ENCODE assay signal across 8 cellular contexts in genomic region chr2:84925336-84925723, GRCh38. TPM values are rescaled to one million over a fixed set of nuclear protein-coding genes. Genes with fewer than 3 reads are reported as not detected.
DNase-seq lines count a peak whose midpoint lies in the region; ATAC-seq and TF ChIP-seq lines count a peak whose summit lies in the region.

No MANE protein-coding gene starts in this region.

- H3K9me3 ChIP-seq in mammary epithelial cell (replicated peaks; ENCODE audit: insufficient read depth, low read length), result no peaks in the 10 kb centered on the region

- H3K36me3 ChIP-seq in mammary epithelial cell (ENCODE audit: insufficient read depth, low read length), result no peaks in the 10 kb centered on the region

- H3K27ac ChIP-seq in mammary epithelial cell (ENCODE audit: insufficient read depth, low read depth, low read length) (peak overlapping the region; percentile 81), substantia nigra (ENCODE audit: low read depth, low read length, poor library complexity, severe bottlenecking) (no peak overlapping the region), dorsolateral prefrontal cortex (peak overlapping the region in 9 of 59 donors; percentile 5 to 78 (median 25))

- dilution Hi-C loops in mammary epithelial cell (cut with HindIII; ENCODE audit: low sequenced_read_pairs), result loop anchor here (5.0 kb wide), 1 partner anchor 352 kb away; no protein-coding TSS in a partner anchor

- TF ChIP-seq CTCF in mammary epithelial cell (conservative IDR thresholded peaks at IDR 0.05 in 1 of 2, IDR thresholded peaks at IDR 0.05 in 1 of 2; ENCODE audit: extremely low read depth in 1 of 2, insufficient read depth in 1 of 2, low read depth in 1 of 2, low read length in 2 of 2) (no peak), dorsolateral prefrontal cortex (IDR thresholded peaks at IDR 0.05 in 54 of 56, conservative IDR thresholded peaks at IDR 0.05 in 2 of 56; ENCODE audit: low read depth in 1 of 56, partially characterized antibody in 56 of 56) (no peak)

- WGBS in mammary epithelial cell (ENCODE audit: low coverage, missing lambda C conversion rate), result 100% methylated on average over 1 of the region's 2 CpGs

- peaks cover 15% of the 10 kb centered on the region for H3K79me2 ChIP-seq in mammary epithelial cell (ENCODE audit: insufficient read depth, low read length)

- CTCF ChIA-PET in mammary epithelial cell (lab: Charles Lee; ENCODE audit: low non-redundant PET), result interaction anchor here (0.6 to 1.6 kb wide), 7 partner anchors 18 to 399 kb away, joined by 3 to 19 read pairs (median 5); no protein-coding TSS in a partner anchor

- H3K27me3 ChIP-seq in mammary epithelial cell (ENCODE audit: insufficient read depth, low read length) (no peaks in the 10 kb centered on the region), dorsolateral prefrontal cortex (no peaks in the 10 kb centered on the region)

- peaks cover 39% of the 10 kb centered on the region for H3K4me1 ChIP-seq in mammary epithelial cell (ENCODE audit: insufficient read depth, low read length)

- intact Hi-C loops in mammary epithelial cell (cut with micrococcal nuclease), result loop anchor here (1.0 to 5.0 kb wide), 5 partner anchors 18 to 362 kb away; partner anchors contain the start of gene TCF7L1
- intact Hi-C loops in sciatic nerve (cut with DNase I), result no loop called here
- intact Hi-C loops in dorsolateral prefrontal cortex (cut with DNase I), result loop anchor here in 1 of 2 donors (2.0 to 5.0 kb wide), 5 partner anchors 21 to 362 kb away; partner anchors contain the start of gene TMSB10

- peak overlapping the region; percentile 56 for H3K4me2 ChIP-seq in mammary epithelial cell (ENCODE audit: insufficient read depth, low read depth, low read length)

- no peaks in the 10 kb centered on the region for H4K20me1 ChIP-seq in mammary epithelial cell (ENCODE audit: insufficient read depth, low read length)

- DNase-seq in mammary epithelial cell (peak; percentile 93), sciatic nerve (ENCODE audit: low spot score) (no peak), left lobe of liver (ENCODE audit: low spot score) (no peak), substantia nigra (lab: John Stamatoyannopoulos, UW) (no peak), dorsolateral prefrontal cortex (no peak), dedifferentiated amniotic fluid mesenchymal stem cell (ENCODE audit: extremely low spot score) (no peak)

- peak overlapping the region in 2 of 3 experiments; percentile 7 to 12 for H3K4me3 ChIP-seq in mammary epithelial cell (replicated peaks in 1 of 3; ENCODE audit: insufficient read depth in 1 of 3, low read depth in 2 of 3, low read length in 3 of 3)
- peak overlapping the region in 5 of 59 donors; percentile 42 to 67 (median 57) for H3K4me3 ChIP-seq in dorsolateral prefrontal cortex

- ATAC-seq in GM18867 (IDR thresholded peaks at IDR 0.05; ENCODE audit: unreplicated experiment) (peak; percentile 0), HG03159 (IDR thresholded peaks at IDR 0.05; ENCODE audit: unreplicated experiment) (peak; percentile 2), sciatic nerve (peak; percentile 2), left lobe of liver (no peak)

- H3K9ac ChIP-seq in mammary epithelial cell (ENCODE audit: insufficient read depth, low read length), result peak overlapping the region; percentile 39

- in situ Hi-C loops in mammary epithelial cell (cut with MboI; ENCODE audit: low sequenced_read_pairs in 2 of 2), result loop anchor here in 1 of 2 donors (25.0 kb wide), 1 partner anchor 362 kb away; no protein-coding TSS in a partner anchor

- TSS peak; percentile 35 for BruUV-seq in mammary epithelial cell (replicated peaks; lab: Mats Ljungman, UMichigan)

- peak overlapping the region; percentile 80 for H2AFZ ChIP-seq in mammary epithelial cell (ENCODE audit: low read depth, low read length)

RNA-seq across cellular contexts. Expression of gene TMSB10, which starts 19.9 kb away (rescaled TPM):
- total RNA-seq in mammary epithelial cell, result 1,000 to 10,000 TPM; 3,165 to 4,185 TPM
- polyA plus RNA-seq in mammary epithelial cell, result 9,658 TPM
- polyA minus RNA-seq in mammary epithelial cell, result 1,882 TPM
- 1,367 TPM for total RNA-seq in sciatic nerve
- total RNA-seq in left lobe of liver, result 112 TPM
- total RNA-seq in dorsolateral prefrontal cortex, result 1,000 to 10,000 TPM in 44 of 120 experiments, 100 to 1,000 TPM in 76; 441 to 1,542 (median 928) TPM

RNA-seq across cellular contexts. Expression of gene TRABD2A, which starts 44.4 kb away (rescaled TPM):
- total RNA-seq in mammary epithelial cell (10 to 100 TPM in 1 of 2 donors, 1 to 10 TPM in 1; 9.7 to 20.7 TPM), sciatic nerve (2.1 TPM), left lobe of liver (0.68 TPM), dorsolateral prefrontal cortex (10 to 100 TPM in 61 of 120 experiments, 1 to 10 TPM in 59; 3.6 to 26.3 (median 10.1) TPM)
- 11.5 TPM for polyA plus RNA-seq in mammary epithelial cell
- polyA minus RNA-seq in mammary epithelial cell, result 16.4 TPM

RNA-seq across cellular contexts. Expression of gene KCMF1, which starts 45.6 kb away (rescaled TPM):
- 10 to 100 TPM; 73.2 to 94.7 TPM for total RNA-seq in mammary epithelial cell
- 84.3 TPM for polyA plus RNA-seq in mammary epithelial cell
- polyA minus RNA-seq in mammary epithelial cell, result 59.3 TPM
- 64.8 TPM for total RNA-seq in sciatic nerve
- total RNA-seq in left lobe of liver, result 39.1 TPM
- total RNA-seq in dorsolateral prefrontal cortex, result 10 to 100 TPM; 43.1 to 97.7 (median 72.5) TPM
